ENCODE assay signal across 11 cellular contexts in genomic region chr16:88628512-88628974, GRCh38. TPM values are rescaled to one million over a fixed set of nuclear protein-coding genes. Genes with fewer than 3 reads are reported as not detected.
DNase-seq lines count a peak whose midpoint lies in the region; ATAC-seq and TF ChIP-seq lines count a peak whose summit lies in the region.
"Had no signal": no experiment of that assay in that cellular context is flagged by ENCODE, and none has a peak within 500 bp of the region (broad histone marks: within the 10 kb centered on the region; RNA-seq: fewer than 3 reads in every experiment).

No MANE protein-coding gene starts in this region.

- H3K4me3 ChIP-seq in HEK293 (ENCODE audit: low read depth, low read length): no peak overlapping the region
- no peak overlapping the region for H3K4me3 ChIP-seq in WI38 (ENCODE audit: low read depth, low read length)
- no peak overlapping the region for H3K4me3 ChIP-seq in colonic mucosa

- POLR2A ChIA-PET in HEK293 (lab: Yijun Ruan, JAX): no interaction called here

- H3K4me1 ChIP-seq in HEK293 (ENCODE audit: control insufficient read depth, insufficient read depth, low read length) (no peaks in the 10 kb centered on the region), colonic mucosa (no peaks in the 10 kb centered on the region)

- CTCF ChIA-PET in HEK293 (lab: Yijun Ruan, JAX): interaction anchor here (1.1 to 1.4 kb wide), 3 partner anchors 9 to 43 kb away, joined by 3 to 7 read pairs (median 5); no protein-coding TSS in a partner anchor

- no peaks in the 10 kb centered on the region for H3K9me3 ChIP-seq in HEK293 (ENCODE audit: control insufficient read depth, insufficient read depth, low read depth, low read length)
- H3K9me3 ChIP-seq in colonic mucosa: no peaks in the 10 kb centered on the region

- DNase-seq in left lobe of liver (ENCODE audit: low spot score) (no peak), middle frontal gyrus (ENCODE audit: extremely low spot score, low spot score) (no peak), colonic mucosa (no peak)
- DNase-seq in stimulated activated CD4-positive, alpha-beta T cell treated with anti-CD3 and anti-CD28 coated beads, Interleukin-2, amount 100 ng/mL, for 24 hours: no peak
- DNase-seq: NCI-H146; stimulated activated CD4-positive, alpha-beta T cell treated with anti-CD3 and anti-CD28 coated beads, Interleukin-4, amount 100 ng/mL, for 1 hour had no signal

- peak overlapping the region; percentile 42 for H3K27ac ChIP-seq in C4-2B
- no peak overlapping the region for H3K27ac ChIP-seq in HEK293 (ENCODE audit: extremely low read depth, low read depth, low read length)
- H3K27ac ChIP-seq in colonic mucosa: no peak overlapping the region

- no peak overlapping the region for H3K9ac ChIP-seq in colonic mucosa (ENCODE audit: low read depth in 2 of 2, low read length in 2 of 2)

- TF ChIP-seq CTCF in C4-2B (conservative IDR thresholded peaks at IDR 0.05): peak; percentile 73
- peak; percentile 68 for TF ChIP-seq CTCF in HEK293 (tag by site-specific recombination; IDR thresholded peaks at IDR 0.05)
- TF ChIP-seq CTCF in WI38 (IDR thresholded peaks at IDR 0.05; ENCODE audit: low read depth, low read length): peak; percentile 28; the same call in 1 of the 2 replicates
- no peak for TF ChIP-seq CTCF in colonic mucosa (IDR thresholded peaks at IDR 0.05)

- no peaks in the 10 kb centered on the region for H3K27me3 ChIP-seq in colonic mucosa

- peak; percentile 73 for ATAC-seq in left lobe of liver
- no peak for ATAC-seq in GM18861 (IDR thresholded peaks at IDR 0.05; ENCODE audit: unreplicated experiment)
- ATAC-seq: activated T-cell treated with anti-CD3 and anti-CD28 coated beads, Interleukin-2, amount 50 U/mL, for 72 hours had no signal

- intact Hi-C loops in colonic mucosa (cut with DNase I): no loop called here

- H3K36me3 ChIP-seq in HEK293 (ENCODE audit: control insufficient read depth in 2 of 2, insufficient read depth in 1 of 2, low read length in 2 of 2) (peaks cover 4 to 86% of the 10 kb centered on the region in 2 experiments; a peak in 2 of 3 replicates), colonic mucosa (peaks cover 13% of the 10 kb centered on the region)

TF ChIP-seq in HEK293, 187 proteins besides CTCF, POLR2A, EP300 and RAD21:
- no peak for TF ChIP-seq ZNF2 (tag by site-specific recombination; IDR thresholded peaks at IDR 0.05)
- TF ChIP-seq ZNF585B (tag by site-specific recombination; IDR thresholded peaks at IDR 0.05): no peak
- no peak for TF ChIP-seq ZBTB48 (tag by site-specific recombination; IDR thresholded peaks at IDR 0.05)
- TF ChIP-seq ZNF302 (tag by site-specific recombination; IDR thresholded peaks at IDR 0.05; ENCODE audit: low read depth): no peak
- TF ChIP-seq ZIC2 (tag by site-specific recombination; IDR thresholded peaks at IDR 0.05): no peak
- no peak for TF ChIP-seq ZNF175 (tag by site-specific recombination; IDR thresholded peaks at IDR 0.05)

RNA-seq across cellular contexts. Expression of gene IL17C, which starts 9.8 kb away (rescaled TPM):
- total RNA-seq in left lobe of liver (not detected), colonic mucosa (not detected)

RNA-seq across cellular contexts. Expression of gene CYBA, which starts 22.3 kb away (rescaled TPM):
- total RNA-seq in left lobe of liver: 32.5 TPM
- 100 to 1,000 TPM; 368 to 389 TPM for total RNA-seq in colonic mucosa

RNA-seq across cellular contexts. Expression of gene MVD, which starts 34.3 kb away (rescaled TPM):
- total RNA-seq in left lobe of liver: 16.2 TPM
- 100 to 1,000 TPM in 1 of 2 donors, 10 to 100 TPM in 1; 86.2 to 132 TPM for total RNA-seq in colonic mucosa

RNA-seq across cellular contexts. Expression of gene SNAI3, which starts 57.8 kb away (rescaled TPM):
- total RNA-seq in left lobe of liver (0.43 TPM), colonic mucosa (under 1 TPM; 0.25 to 0.40 TPM)

RNA-seq across cellular contexts. Expression of gene ZC3H18, which starts 58.3 kb away (rescaled TPM):
- total RNA-seq in left lobe of liver (18.1 TPM), colonic mucosa (10 to 100 TPM; 31.9 to 66.3 TPM)

Comparison
In these comparisons a context has a peak if more than half of its experiments do, and no peak if none do; other contexts are left out.
1. RNA of gene CYBA, which starts 22.3 kb away (total RNA-seq): 368 to 389 TPM in colonic mucosa; 32.5 TPM in left lobe of liver (single experiment); every median in the first group is over 10 times any median in the second.